Comparison of ENCODE assay signal across 8 cellular contexts in genomic region chr2:178194600-178195389, GRCh38. TPM values are rescaled to one million over a fixed set of nuclear protein-coding genes. Genes with fewer than 3 reads are reported as not detected.
DNase-seq lines count a peak whose midpoint lies in the region; ATAC-seq and TF ChIP-seq lines count a peak whose summit lies in the region.

No MANE protein-coding gene starts in this region.

- H3K4me3 Mint-ChIP-seq in activated CD4-positive, alpha-beta T cell treated with anti-CD3 and anti-CD28 coated beads, Interleukin-2, amount 10 ng/mL, durations not matched to agents 7 days and 5 days: peak overlapping the region; percentile 68

- peak overlapping the region; percentile 72 for H3K4me3 ChIP-seq in MG63
- H3K4me3 ChIP-seq in epithelial cell of proximal tubule (ENCODE audit: low read depth, low read length): peak overlapping the region; percentile 91
- H3K4me3 ChIP-seq in thyroid gland (replicated peaks in 1 of 3): peak overlapping the region; percentile 61 to 88 (median 78)

- H3K27ac Mint-ChIP-seq in activated CD4-positive, alpha-beta T cell treated with anti-CD3 and anti-CD28 coated beads, Interleukin-2, amount 10 ng/mL, durations not matched to agents 7 days and 5 days: no peak overlapping the region

- CTCF ChIA-PET in activated CD4-positive, alpha-beta T cell treated with anti-CD3 and anti-CD28 coated beads, Interleukin-2, amount 10 ng/mL, durations not matched to agents 7 days and 5 days (lab: Charles Lee): no interaction called here

- POLR2A ChIA-PET in activated CD4-positive, alpha-beta T cell treated with anti-CD3 and anti-CD28 coated beads, Interleukin-2, amount 10 ng/mL, durations not matched to agents 7 days and 5 days (lab: Charles Lee): no interaction called here

- H3K36me3 Mint-ChIP-seq in activated CD4-positive, alpha-beta T cell treated with anti-CD3 and anti-CD28 coated beads, Interleukin-2, amount 10 ng/mL, durations not matched to agents 7 days and 5 days (ENCODE audit: low read depth): no peaks in the 10 kb centered on the region

- peak overlapping the region; percentile 67 to 89 (median 87) for H3K27ac ChIP-seq in thyroid gland

- H3K4me1 Mint-ChIP-seq in activated CD4-positive, alpha-beta T cell treated with anti-CD3 and anti-CD28 coated beads, Interleukin-2, amount 10 ng/mL, durations not matched to agents 7 days and 5 days: peaks cover 9% of the 10 kb centered on the region

- H3K4me1 ChIP-seq in thyroid gland: peaks cover 5% of the 10 kb centered on the region in 2 donors

- no peaks in the 10 kb centered on the region for H3K27me3 ChIP-seq in MG63
- H3K27me3 ChIP-seq in thyroid gland: no peaks in the 10 kb centered on the region

- peaks cover 67% of the 10 kb centered on the region for H3K27me3 Mint-ChIP-seq in activated CD4-positive, alpha-beta T cell treated with anti-CD3 and anti-CD28 coated beads, Interleukin-2, amount 10 ng/mL, durations not matched to agents 7 days and 5 days

- H3K36me3 ChIP-seq in MG63: no peaks in the 10 kb centered on the region
- H3K36me3 ChIP-seq in thyroid gland: no peaks in the 10 kb centered on the region

- H3K9me3 ChIP-seq in MG63 (no peaks in the 10 kb centered on the region), thyroid gland (no peaks in the 10 kb centered on the region)

- DNase-seq in DMS153 treated with DMSO at 0.1 percent for 48 hours (lab: John Stamatoyannopoulos, UW; ENCODE audit: unreplicated experiment): peak; percentile 50
- DNase-seq in MG63: peak; percentile 52
- DNase-seq in activated CD4-positive, alpha-beta T cell treated with anti-CD3 and anti-CD28 coated beads, Interleukin-2, amount 10 ng/mL, durations not matched to agents 7 days and 5 days: peak; percentile 8
- DNase-seq in epithelial cell of proximal tubule (ENCODE audit: low read depth): no peak
- peak; percentile 46 for DNase-seq in midbrain (lab: John Stamatoyannopoulos, UW)
- peak; percentile 49 to 51 for DNase-seq in thyroid gland

- no peak for TF ChIP-seq POLR2A in thyroid gland (IDR thresholded peaks at IDR 0.05)

- TF ChIP-seq CTCF in epithelial cell of proximal tubule (conservative IDR thresholded peaks at IDR 0.05; ENCODE audit: low read depth, low read length) (no peak), thyroid gland (IDR thresholded peaks at IDR 0.05) (peak in 1 of 6 experiments; percentile 1)

- no peaks in the 10 kb centered on the region for H3K9me3 Mint-ChIP-seq in activated CD4-positive, alpha-beta T cell treated with anti-CD3 and anti-CD28 coated beads, Interleukin-2, amount 10 ng/mL, durations not matched to agents 7 days and 5 days

- intact Hi-C loops in thyroid gland (cut with DNase I): loop anchor here (10.0 kb wide), 2 partner anchors 50 to 220 kb away; no protein-coding TSS in a partner anchor

- 0% methylated on average over 3 to 16 of the region's 83 CpGs for WGBS in thyroid gland, 2 donors

- ATAC-seq in GM21723 (IDR thresholded peaks at IDR 0.05; ENCODE audit: unreplicated experiment): peak; percentile 24
- no peak for ATAC-seq in GM19467 (IDR thresholded peaks at IDR 0.05; ENCODE audit: unreplicated experiment)

RNA-seq across cellular contexts. Expression of gene OSBPL6, which starts 0.5 kb away (rescaled TPM):
- total RNA-seq in MG63 (2014; rRNA removed; shearing (Covaris generic); ENCODE audit: low replicate concordance): 2.1 and 3.3 TPM in 2 replicates
- total RNA-seq in activated CD4-positive, alpha-beta T cell treated with anti-CD3 and anti-CD28 coated beads, Interleukin-2, amount 10 ng/mL, durations not matched to agents 7 days and 5 days: under 1 TPM; 0.35 to 0.52 TPM
- total RNA-seq in epithelial cell of proximal tubule (2.9 and 3.1 TPM in 2 replicates), thyroid gland (1 to 10 TPM; 2.1 to 5.3 (median 3.2) TPM)
